34 cellular contexts compared by ENCODE assay signal in the genomic region with DNA sequence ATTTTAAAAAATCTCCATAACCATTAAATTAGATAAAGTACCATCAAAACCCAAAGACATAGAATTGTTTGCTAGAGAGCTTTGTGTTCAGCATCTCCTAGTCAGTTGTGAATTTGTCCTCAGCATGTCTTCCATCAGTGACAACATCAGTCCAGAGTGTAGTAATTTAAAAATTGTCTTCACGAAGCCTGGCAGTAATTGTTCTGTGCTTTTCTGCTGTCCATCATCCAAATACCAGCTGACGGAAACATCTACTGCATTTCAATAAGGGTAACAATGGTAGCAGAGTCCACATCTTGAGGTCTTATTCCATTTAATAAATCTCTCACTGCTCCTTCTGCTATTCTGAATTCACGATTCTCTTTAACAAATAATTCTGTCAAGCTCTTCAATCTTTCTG.
"Had no signal": no experiment of that assay in that cellular context is flagged by ENCODE, and none has a peak within 500 bp of the region (broad histone marks: within the 10 kb centered on the region; RNA-seq: fewer than 3 reads in every experiment).

No MANE protein-coding gene starts in this region.

- H3K9ac ChIP-seq: KMS-11 had no signal

- H3K4me3 ChIP-seq: MG63 had no signal

- H3K4me2 ChIP-seq: KMS-11 had no signal

- DNase-seq: Karpas-422, Kasumi-1, KG1, MG63, MM.1S, MV-4-11, NCI-H1048, NCI-H1092, NCI-H1092 treated with DMSO at 0.1 percent for 48 hours, NCI-H1105, NCI-H1105 treated with DMSO at 0.1 percent for 48 hours, NCI-H1417, NCI-H1417 treated with DMSO at 0.1 percent for 48 hours, NCI-H1436, NCI-H1436 treated with DMSO at 0.1 percent for 48 hours, NCI-H146, NCI-H1694, NCI-H1694 treated with DMSO at 0.1 percent for 48 hours, NCI-H187, NCI-H187 treated with DMSO at 0.1 percent for 48 hours, NCI-H1930, NCI-H2029, NCI-H2029 treated with DMSO at 0.1 percent for 48 hours, NCI-H2081, NCI-H2081 treated with DMSO at 0.1 percent for 48 hours, NCI-H2107, NCI-H2171, NCI-H2171 treated with DMSO at 0.1 percent for 48 hours, NCI-H2227 treated with DMSO at 0.1 percent for 48 hours, NCI-H226, NCI-H345, NCI-H446, NCI-H446 treated with DMSO at 0.1 percent for 48 hours had no signal

- H3K27me3 ChIP-seq: MG63 had no signal

- H3K27ac ChIP-seq: KMS-11 had no signal
